In the genomic region with DNA sequence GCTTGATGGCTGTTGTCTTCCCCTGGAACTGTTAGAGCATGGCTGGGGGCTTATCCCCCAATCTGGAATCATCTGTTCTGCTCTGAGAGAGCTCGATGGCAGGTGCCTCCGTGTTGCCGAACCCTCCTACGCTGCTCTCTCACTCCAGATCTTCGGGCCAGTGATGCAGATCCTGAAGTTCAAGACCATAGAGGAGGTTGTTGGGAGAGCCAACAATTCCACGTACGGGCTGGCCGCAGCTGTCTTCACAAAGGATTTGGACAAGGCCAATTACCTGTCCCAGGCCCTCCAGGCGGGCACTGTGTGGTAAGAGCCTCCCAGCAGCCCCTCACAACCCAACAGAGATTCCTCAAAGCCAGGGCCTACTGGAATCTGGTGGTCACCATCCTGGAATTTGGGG, we compare ENCODE assay signal across 23 cellular contexts. TPM values are rescaled to one million over a fixed set of nuclear protein-coding genes. Genes with fewer than 3 reads are reported as not detected.
DNase-seq lines count a peak whose midpoint lies in the region; ATAC-seq and TF ChIP-seq lines count a peak whose summit lies in the region.
"Had no signal": no experiment of that assay in that cellular context is flagged by ENCODE, and none has a peak within 500 bp of the region (broad histone marks: within the 10 kb centered on the region; RNA-seq: fewer than 3 reads in every experiment).

No MANE protein-coding gene starts in this region.

- TF ChIP-seq CTCF in chondrocyte (IDR thresholded peaks at IDR 0.05), result no peak
- TF ChIP-seq CTCF in smooth muscle cell (IDR thresholded peaks at IDR 0.05; ENCODE audit: borderline replicate concordance, insufficient read depth, poor library complexity, severe bottlenecking), result no peak

- no peaks in the 10 kb centered on the region for H3K36me3 ChIP-seq in smooth muscle cell (ENCODE audit: low read depth)

- H3F3A ChIP-seq in smooth muscle cell (ENCODE audit: low read depth), result no peaks in the 10 kb centered on the region

- no peaks in the 10 kb centered on the region for H3K79me2 ChIP-seq in smooth muscle cell (ENCODE audit: low read depth)

- no peak overlapping the region for H3K4me3 ChIP-seq in smooth muscle cell
- H3K4me3 ChIP-seq: BLaER1, GM12878 had no signal

- peak; percentile 55 for DNase-seq in chondrocyte (ENCODE audit: low spot score)
- DNase-seq in left lobe of liver (ENCODE audit: low spot score), result no peak
- no peak for DNase-seq in smooth muscle cell (lab: John Stamatoyannopoulos, UW; ENCODE audit: unreplicated experiment)
- DNase-seq: 8988T; ACHN; BE2C; C1 segment of cervical spinal cord; CD4-positive, alpha-beta memory T cell; CD4-positive, CD25-positive, alpha-beta regulatory T cell; CD8-positive, alpha-beta memory T cell; COR-L47; DMS 273 treated with DMSO at 0.1 percent for 48 hours; DMS153; DMS53; DMS79; DND-41; EL; GDM1 had no signal

- H3K9ac ChIP-seq in smooth muscle cell (ENCODE audit: low read depth), result no peak overlapping the region
- H3K9ac ChIP-seq: BLaER1 had no signal

- peaks cover 19% of the 10 kb centered on the region for H3K36me3 Mint-ChIP-seq in chondrocyte (ENCODE audit: low read depth)
- H3K36me3 Mint-ChIP-seq: CD4-positive, alpha-beta memory T cell; CD8-positive, alpha-beta memory T cell had no signal

- no peaks in the 10 kb centered on the region for H3K27me3 ChIP-seq in smooth muscle cell (ENCODE audit: low read depth)
- H3K27me3 ChIP-seq: BE2C, BLaER1 had no signal

- H3K27me3 Mint-ChIP-seq in chondrocyte (ENCODE audit: low read depth), result no peaks in the 10 kb centered on the region
- H3K27me3 Mint-ChIP-seq: CD4-positive, alpha-beta memory T cell; CD4-positive, CD25-positive, alpha-beta regulatory T cell; CD8-positive, alpha-beta memory T cell had no signal

- H3K4me1 Mint-ChIP-seq in chondrocyte (ENCODE audit: low read depth), result no peaks in the 10 kb centered on the region
- H3K4me1 Mint-ChIP-seq: CD14-positive monocyte; CD4-positive, alpha-beta memory T cell; CD4-positive, CD25-positive, alpha-beta regulatory T cell; CD8-positive, alpha-beta memory T cell had no signal

- WGBS in smooth muscle cell (ENCODE audit: low lambda C conversion rate), result 99% methylated on average over 9 of the region's 9 CpGs

- no peaks in the 10 kb centered on the region for H3K4me1 ChIP-seq in smooth muscle cell (ENCODE audit: low read depth)
- H3K4me1 ChIP-seq: BE2C, BLaER1 had no signal

- H3K4me3 Mint-ChIP-seq in chondrocyte (ENCODE audit: unreplicated experiment), result no peak overlapping the region
- H3K4me3 Mint-ChIP-seq: CD14-positive monocyte; CD4-positive, alpha-beta memory T cell; CD4-positive, CD25-positive, alpha-beta regulatory T cell; CD8-positive, alpha-beta memory T cell had no signal

- H3K4me2 ChIP-seq in smooth muscle cell, result no peak overlapping the region
- H3K4me2 ChIP-seq: BLaER1 had no signal

- no peak overlapping the region for H3K27ac ChIP-seq in smooth muscle cell (ENCODE audit: low read depth)
- H3K27ac ChIP-seq: BLaER1 had no signal

- no peaks in the 10 kb centered on the region for H3K9me3 Mint-ChIP-seq in chondrocyte (ENCODE audit: low read depth)
- H3K9me3 Mint-ChIP-seq: CD14-positive monocyte; CD4-positive, alpha-beta memory T cell; CD4-positive, CD25-positive, alpha-beta regulatory T cell; CD8-positive, alpha-beta memory T cell had no signal

- no peak overlapping the region for H2AFZ ChIP-seq in smooth muscle cell (ENCODE audit: low read depth)

- ATAC-seq in left lobe of liver, result peak; percentile 4
- no peak for ATAC-seq in GM21717 (IDR thresholded peaks at IDR 0.05; ENCODE audit: unreplicated experiment)
- no peak for ATAC-seq in HG02798 (IDR thresholded peaks at IDR 0.05; ENCODE audit: poor library complexity, unreplicated experiment)
- ATAC-seq: GM12878 had no signal

- H4K20me1 ChIP-seq in smooth muscle cell (ENCODE audit: low read depth), result no peaks in the 10 kb centered on the region
- H4K20me1 ChIP-seq: BLaER1 had no signal

- H3K9me3 ChIP-seq in smooth muscle cell (replicated peaks; ENCODE audit: low read depth), result no peaks in the 10 kb centered on the region
- H3K9me3 ChIP-seq: BE2C had no signal

- H3K27ac Mint-ChIP-seq in chondrocyte (ENCODE audit: unreplicated experiment), result no peak overlapping the region
- H3K27ac Mint-ChIP-seq: CD14-positive monocyte; CD4-positive, alpha-beta memory T cell; CD4-positive, CD25-positive, alpha-beta regulatory T cell had no signal

RNA-seq across cellular contexts. Expression of gene ALDH2, which starts 33.0 kb away (rescaled TPM):
- total RNA-seq in chondrocyte (42.0 to 73.8 TPM (median 73.3 TPM) in 3 replicates), left lobe of liver (1,121 TPM), smooth muscle cell (17.0 and 30.5 TPM in 2 replicates)
- 54.6 and 75.3 TPM in 2 replicates for polyA plus RNA-seq in smooth muscle cell

RNA-seq across cellular contexts. Expression of gene MAPKAPK5, which starts 42.3 kb away (rescaled TPM):
- total RNA-seq in chondrocyte, result 30.1 to 31.9 TPM (median 31.6 TPM) in 3 replicates
- 19.3 TPM for total RNA-seq in left lobe of liver
- 29.8 and 32.6 TPM in 2 replicates for total RNA-seq in smooth muscle cell
- polyA plus RNA-seq in smooth muscle cell, result 45.6 and 46.1 TPM in 2 replicates

Comparison
In these comparisons a context has a peak if more than half of its experiments do, and no peak if none do; other contexts are left out.
1. RNA of gene ALDH2, which starts 33.0 kb away (total RNA-seq): 1,121 TPM in left lobe of liver (single experiment); 42.0 to 73.8 TPM in chondrocyte and 17.0 to 30.5 TPM in smooth muscle cell; every median in the first group is over 10 times any median in the second.